ENCODE assay signal across 34 cellular contexts in genomic region chr9:17631396-17631795, GRCh38. TPM values are rescaled to one million over a fixed set of nuclear protein-coding genes. Genes with fewer than 3 reads are reported as not detected.
"Had no signal": no experiment of that assay in that cellular context is flagged by ENCODE, and none has a peak within 500 bp of the region (broad histone marks: within the 10 kb centered on the region; RNA-seq: fewer than 3 reads in every experiment).

No MANE protein-coding gene starts in this region.

- H3K36me3 ChIP-seq: adrenal gland, brain microvascular endothelial cell, gastrocnemius medialis, left lung, pancreas, prostate gland, sigmoid colon, thoracic aorta, WERI-Rb-1 had no signal

- H3K9me3 ChIP-seq: adrenal gland, gastrocnemius medialis, pancreas, prostate gland, sigmoid colon, thoracic aorta had no signal

- H3K27me3 ChIP-seq: adrenal gland, brain microvascular endothelial cell, gastrocnemius medialis, left lung, pancreas, sigmoid colon had no signal

- H3K4me1 ChIP-seq: adrenal gland, gastrocnemius medialis, left lung, pancreas, prostate gland, sigmoid colon had no signal

- H3K27ac ChIP-seq: adrenal gland, brain microvascular endothelial cell, gastrocnemius medialis, left lung, pancreas, prostate gland, sigmoid colon, thoracic aorta, WERI-Rb-1 had no signal

- DNase-seq: activated CD4-positive, alpha-beta memory T cell treated with anti-CD3 and anti-CD28 coated beads for 36 hours; activated CD4-positive, alpha-beta T cell treated with anti-CD3 and anti-CD28 coated beads for 48 hours; activated CD8-positive, alpha-beta memory T cell treated with anti-CD3 and anti-CD28 coated beads, Interleukin-2, amount 50 U/mL, for 4 hours; activated effector memory CD4-positive, alpha-beta T cell treated with anti-CD3 and anti-CD28 coated beads, Interleukin-2, amount 50 U/mL, for 16 hours; activated naive CD4-positive, alpha-beta T cell treated with anti-CD3 and anti-CD28 coated beads for 36 hours; activated naive CD8-positive, alpha-beta T cell treated with anti-CD3 and anti-CD28 coated beads for 36 hours; activated T-cell treated with anti-CD3 and anti-CD28 coated beads, Interleukin-2, amount 50 U/mL, for 1 hour; adrenal gland; aorta; brain microvascular endothelial cell; cortex of kidney; effector memory CD8-positive, alpha-beta T cell; erythroblast; gastrocnemius medialis; glutamatergic neuron; hippocampal formation; kidney glomerular epithelial cell; left lung; midbrain; naive thymus-derived CD4-positive, alpha-beta T cell; pancreas; sigmoid colon; small intestine; stimulated activated CD4-positive, alpha-beta T cell treated with anti-CD3 and anti-CD28 coated beads, Interleukin-4, amount 100 ng/mL, for 24 hours; T-helper 9 cell; trophoblast cell; WERI-Rb-1 had no signal

- H3K4me3 ChIP-seq: adrenal gland, gastrocnemius medialis, left lung, pancreas, prostate gland, sigmoid colon, thoracic aorta had no signal

- ATAC-seq: activated CD4-positive, CD25-positive, alpha-beta regulatory T cell treated with anti-CD3 and anti-CD28 coated beads, Interleukin-2, amount 50 U/mL, for 24 hours; effector memory CD8-positive, alpha-beta T cell; gastrocnemius medialis; left lung; naive thymus-derived CD4-positive, alpha-beta T cell; pancreas; stimulated activated effector memory CD8-positive, alpha-beta T cell treated with anti-CD3 and anti-CD28 coated beads, Interleukin-12 subunit alpha, Interleukin-12 subunit beta, amount 100 ng/mL, for 72 hours had no signal

RNA-seq across cellular contexts. Expression of gene SH3GL2, which starts 52.5 kb away (rescaled TPM):
- total RNA-seq: activated CD4-positive, alpha-beta memory T cell treated with anti-CD3 and anti-CD28 coated beads for 36 hours; activated CD8-positive, alpha-beta memory T cell treated with anti-CD3 and anti-CD28 coated beads for 36 hours; activated naive CD4-positive, alpha-beta T cell treated with anti-CD3 and anti-CD28 coated beads for 36 hours; activated naive CD8-positive, alpha-beta T cell treated with anti-CD3 and anti-CD28 coated beads for 36 hours; activated T-helper 1 cell treated with anti-CD3 and anti-CD28 coated beads, Interleukin-12 subunit alpha, Interleukin-12 subunit beta, Interleukin-2, Interleukin-4 antibody, amounts not matched to agents 30 ng/mL and 10 ng/mL and 1 ng/mL, durations not matched to agents 14 hours and 24 hours and 36 hours; aorta; gastrocnemius medialis; lung microvascular endothelial cell; naive thymus-derived CD4-positive, alpha-beta T cell; thoracic aorta had no signal
- polyA plus RNA-seq: naive thymus-derived CD4-positive, alpha-beta T cell had no signal
